In the genomic region with DNA sequence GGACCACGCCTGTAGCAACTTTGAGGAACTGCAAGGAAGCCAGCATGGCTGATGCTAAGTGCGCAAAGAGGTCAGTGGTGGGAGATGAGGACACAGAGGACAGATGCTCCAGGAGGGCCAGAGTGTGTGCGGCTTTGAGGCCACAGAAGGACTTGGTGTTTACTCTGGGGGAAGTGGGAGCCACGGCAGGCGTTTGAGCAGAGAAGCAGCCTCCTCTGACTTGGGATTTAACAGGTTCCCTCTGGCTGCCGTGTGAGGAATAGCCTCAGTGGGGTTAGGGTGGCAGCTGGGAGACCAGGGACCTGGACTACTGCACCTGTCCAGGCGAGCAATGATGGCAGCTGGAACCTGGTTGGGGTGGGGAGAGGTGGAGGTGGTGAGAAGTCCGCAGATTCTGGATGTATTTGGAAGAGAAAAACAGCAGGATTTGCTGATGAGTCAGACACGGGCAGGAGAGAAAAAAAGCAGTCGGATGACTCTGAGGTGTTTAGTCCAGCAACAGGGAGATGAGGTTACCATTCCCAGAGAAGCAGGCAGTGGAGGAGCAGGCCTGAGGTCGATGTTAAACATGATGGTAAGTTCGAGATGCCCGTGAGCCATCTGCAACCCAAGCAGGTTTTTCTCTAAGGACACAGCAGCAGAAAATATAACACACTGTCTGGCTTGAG, we compare ENCODE assay signal across 8 cellular contexts.
DNase-seq lines count a peak whose midpoint lies in the region; ATAC-seq and TF ChIP-seq lines count a peak whose summit lies in the region.

No MANE protein-coding gene starts in this region.

- H3K9me3 Mint-ChIP-seq in stimulated activated naive CD8-positive, alpha-beta T cell treated with anti-CD3 and anti-CD28 coated beads, Interleukin-15, amount 100 ng/mL, for 72 hours = no peaks in the 10 kb centered on the region

- no peak overlapping the region for H3K4me3 Mint-ChIP-seq in stimulated activated naive CD8-positive, alpha-beta T cell treated with anti-CD3 and anti-CD28 coated beads, Interleukin-15, amount 100 ng/mL, for 72 hours

- no peak overlapping the region for H3K9ac ChIP-seq in DND-41 (ENCODE audit: low read depth, low read length)

- H3K27me3 Mint-ChIP-seq in stimulated activated naive CD8-positive, alpha-beta T cell treated with anti-CD3 and anti-CD28 coated beads, Interleukin-15, amount 100 ng/mL, for 72 hours = peaks cover 16% of the 10 kb centered on the region

- no peak overlapping the region for H3K27ac Mint-ChIP-seq in stimulated activated naive CD8-positive, alpha-beta T cell treated with anti-CD3 and anti-CD28 coated beads, Interleukin-15, amount 100 ng/mL, for 72 hours

- peaks cover 18% of the 10 kb centered on the region for H3K4me1 Mint-ChIP-seq in stimulated activated naive CD8-positive, alpha-beta T cell treated with anti-CD3 and anti-CD28 coated beads, Interleukin-15, amount 100 ng/mL, for 72 hours

- no peaks in the 10 kb centered on the region for H4K20me1 ChIP-seq in DND-41 (ENCODE audit: insufficient read depth, low read length)

- no peak for ATAC-seq in DND-41 (ENCODE audit: insufficient read depth, low read depth)
- ATAC-seq in GM18519 (IDR thresholded peaks at IDR 0.05; ENCODE audit: low FRiP score, unreplicated experiment) = no peak
- no peak for ATAC-seq in stimulated activated naive CD8-positive, alpha-beta T cell treated with anti-CD3 and anti-CD28 coated beads, Interleukin-15, amount 100 ng/mL, for 72 hours

- H3K9me3 ChIP-seq in DND-41 (ENCODE audit: insufficient read depth, low read length, severe bottlenecking) (no peaks in the 10 kb centered on the region), esophagus (ENCODE audit: control insufficient read depth in 2 of 2, insufficient read depth in 1 of 2, low read depth in 1 of 2, low read length in 1 of 2) (no peaks in the 10 kb centered on the region)

- H3K27ac ChIP-seq in DND-41 (ENCODE audit: low read length) = no peak overlapping the region
- H3K27ac ChIP-seq in esophagus (ENCODE audit: low read depth in 2 of 2, low read length in 1 of 2) = peak overlapping the region; percentile 73 to 86

- H3K79me2 ChIP-seq in DND-41 (ENCODE audit: insufficient read depth, low read length) = no peaks in the 10 kb centered on the region

- TF ChIP-seq CTCF in DND-41 (IDR thresholded peaks at IDR 0.05; ENCODE audit: borderline replicate concordance, extremely low read depth, low read length, poor library complexity, severe bottlenecking) = peak; percentile 28

- no peaks in the 10 kb centered on the region for H3K27me3 ChIP-seq in DND-41 (ENCODE audit: insufficient read depth, low read length, poor library complexity)
- H3K27me3 ChIP-seq in esophagus (ENCODE audit: control insufficient read depth in 1 of 2, insufficient read depth in 2 of 2, low read length in 2 of 2) = no peaks in the 10 kb centered on the region

- H3K4me1 ChIP-seq in DND-41 (ENCODE audit: insufficient read depth, low read length) (no peaks in the 10 kb centered on the region), esophagus (ENCODE audit: control insufficient read depth in 2 of 2, insufficient read depth in 2 of 2, low read length in 1 of 2) (peaks cover 3 to 20% of the 10 kb centered on the region in 2 donors)

- no peak overlapping the region for H2AFZ ChIP-seq in DND-41 (ENCODE audit: low read depth, low read length)

- H3K36me3 ChIP-seq in DND-41 (ENCODE audit: insufficient read depth, low read length) (no peaks in the 10 kb centered on the region), esophagus (ENCODE audit: control insufficient read depth in 2 of 2, insufficient read depth in 2 of 2, low read length in 1 of 2) (no peaks in the 10 kb centered on the region)

- no peak overlapping the region for H3K4me2 ChIP-seq in DND-41 (ENCODE audit: insufficient read depth, low read length)

- WGBS in esophagus, 2 donors = 45 to 49% methylated on average over 13 of the region's 13 CpGs

- H3K4me3 ChIP-seq in DND-41 (ENCODE audit: low read depth in 1 of 2, low read length in 2 of 2) (no peak overlapping the region), esophagus (ENCODE audit: low read depth in 1 of 2, low read length in 2 of 2) (no peak overlapping the region)

- DNase-seq in DND-41 (no peak), NCI-H524 (lab: John Stamatoyannopoulos, UW) (peak; percentile 65 to 73), retina (peak; percentile 47), HPDE6-E6E7 (ENCODE audit: extremely low spot score) (no peak), HUDEP-2 (lab: John Stamatoyannopoulos, UW; ENCODE audit: unreplicated experiment in 76 of 76) (no peak)
- DNase-seq in stimulated activated naive CD8-positive, alpha-beta T cell treated with anti-CD3 and anti-CD28 coated beads, Interleukin-15, amount 100 ng/mL, for 72 hours = no peak

Comparison
In these comparisons a context has a peak if more than half of its experiments do, and no peak if none do; other contexts are left out.
1. DNase-seq: peak in NCI-H524 (2 of 2) and retina (single experiment); none in DND-41 (single experiment), HPDE6-E6E7 (single experiment), stimulated activated naive CD8-positive, alpha-beta T cell treated with anti-CD3 and anti-CD28 coated beads, Interleukin-15, amount 100 ng/mL, for 72 hours (0 of 2) and HUDEP-2 (0 of 76).